In the genomic region with DNA sequence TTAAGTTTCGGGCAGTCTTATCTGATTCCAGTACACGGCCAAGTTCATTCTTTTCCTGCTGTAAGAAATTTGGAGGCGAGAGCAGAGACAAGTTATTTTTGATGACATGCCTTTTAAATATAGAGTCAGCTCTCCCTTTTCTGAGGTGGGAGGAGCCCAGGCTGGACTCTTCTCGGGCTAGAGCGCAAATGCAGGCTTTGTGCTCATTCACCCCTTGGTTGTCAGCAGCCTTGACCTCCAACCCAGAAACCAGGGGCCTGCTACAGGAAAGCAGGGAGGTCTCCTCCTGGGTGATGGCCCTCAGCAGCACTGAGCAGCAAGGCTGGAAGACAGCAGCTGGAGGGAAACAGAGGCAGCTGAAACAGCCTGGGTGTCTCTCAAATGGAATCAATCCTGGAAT, we compare ENCODE assay signal across 20 cellular contexts. TPM values are rescaled to one million over a fixed set of nuclear protein-coding genes. Genes with fewer than 3 reads are reported as not detected.
DNase-seq lines count a peak whose midpoint lies in the region; ATAC-seq, FAIRE-seq and TF ChIP-seq lines count a peak whose summit lies in the region.
"Had no signal": no experiment of that assay in that cellular context is flagged by ENCODE, and none has a peak within 500 bp of the region (broad histone marks: within the 10 kb centered on the region; RNA-seq: fewer than 3 reads in every experiment).

No MANE protein-coding gene starts in this region.

- H4K20me1 ChIP-seq in K562 (replicated peaks; ENCODE audit: control insufficient read depth, insufficient read depth, low read length), result no peaks in the 10 kb centered on the region

- in situ Hi-C loops in K562 (cut with MboI), result no loop called here

- H3K4me2 ChIP-seq in K562 (ENCODE audit: insufficient read depth, low read length), result no peak overlapping the region
- H3K4me2 ChIP-seq: A549, GM23338 had no signal

- no TSS peak for BruUV-seq in K562 (replicated peaks; lab: Mats Ljungman, UMichigan)

- no peak for TF ChIP-seq EP300 in K562 (IDR thresholded peaks at IDR 0.05; ENCODE audit: low read length)

- H3K27me3 ChIP-seq in K562 (ENCODE audit: control insufficient read depth in 2 of 2, insufficient read depth in 2 of 2, low read length in 2 of 2), result peaks cover 24 to 57% of the 10 kb centered on the region in 2 experiments
- H3K27me3 ChIP-seq in psoas muscle (ENCODE audit: insufficient read depth in 3 of 3, low read length in 2 of 3), result no peaks in the 10 kb centered on the region

- intact Hi-C loops in Right ventricle myocardium inferior (cut with DNase I), result no loop called here
- intact Hi-C loops in cardiac septum (cut with DNase I), result no loop called here
- intact Hi-C loops in K562 (cut with micrococcal nuclease), result no loop called here
- intact Hi-C loops in left ventricle myocardium superior (cut with micrococcal nuclease), result no loop called here
- intact Hi-C loops in psoas muscle (cut with DNase I), result no loop called here
- intact Hi-C loops in activated T-helper 1 cell treated with anti-CD3 and anti-CD28 coated beads, Interleukin-12 subunit alpha, Interleukin-12 subunit beta, Interleukin-2, Interleukin-4 antibody, amounts not matched to agents 30 ng/mL and 10 ng/mL and 1 ng/mL, durations not matched to agents 14 hours and 24 hours and 36 hours (cut with micrococcal nuclease), result no loop called here

- H3K9ac ChIP-seq in K562 (ENCODE audit: insufficient read depth in 1 of 2, low read depth in 2 of 2, low read length in 2 of 2), result no peak overlapping the region

- no peak for TF ChIP-seq POLR2A in K562 (conservative IDR thresholded peaks at IDR 0.05)

- H3K9me3 ChIP-seq in K562 (replicated peaks; ENCODE audit: control insufficient read depth, insufficient read depth, low read depth, low read length), result peaks cover 6% of the 10 kb centered on the region
- no peaks in the 10 kb centered on the region for H3K9me3 ChIP-seq in psoas muscle
- H3K9me3 ChIP-seq: A549, Caco-2 had no signal

- no peaks in the 10 kb centered on the region for H3K36me3 ChIP-seq in K562 (ENCODE audit: control insufficient read depth, insufficient read depth, low read length)
- no peaks in the 10 kb centered on the region for H3K36me3 ChIP-seq in psoas muscle (ENCODE audit: insufficient read depth in 1 of 2, low read depth in 1 of 2)

- H3K27ac Mint-ChIP-seq in activated T-helper 1 cell treated with anti-CD3 and anti-CD28 coated beads, Interleukin-12 subunit alpha, Interleukin-12 subunit beta, Interleukin-2, Interleukin-4 antibody, amounts not matched to agents 30 ng/mL and 10 ng/mL and 1 ng/mL, durations not matched to agents 14 hours and 24 hours and 36 hours, result no peak overlapping the region
- H3K27ac Mint-ChIP-seq: CD4-positive, alpha-beta T cell; GM23338 had no signal

- H3K4me3 Mint-ChIP-seq in activated T-helper 1 cell treated with anti-CD3 and anti-CD28 coated beads, Interleukin-12 subunit alpha, Interleukin-12 subunit beta, Interleukin-2, Interleukin-4 antibody, amounts not matched to agents 30 ng/mL and 10 ng/mL and 1 ng/mL, durations not matched to agents 14 hours and 24 hours and 36 hours, result no peak overlapping the region
- H3K4me3 Mint-ChIP-seq: CD4-positive, alpha-beta T cell; GM23338 had no signal

- H3K4me1 ChIP-seq in K562 (replicated peaks in 1 of 2; ENCODE audit: control insufficient read depth in 2 of 2, insufficient read depth in 2 of 2, low read length in 2 of 2) (no peaks in the 10 kb centered on the region), psoas muscle (no peaks in the 10 kb centered on the region)
- H3K4me1 ChIP-seq: A549, Caco-2 had no signal

- CTCF ChIA-PET in K562 (lab: Yijun Ruan, JAX; ENCODE audit: low intra/inter-chr PET ratio), result interaction anchor here (0.8 kb wide), 1 partner anchor 47 kb away, joined by 3 read pairs; no protein-coding TSS in a partner anchor

- peak; percentile 23 for FAIRE-seq in K562 (lab: Jason Lieb, UNC)
- FAIRE-seq: A549, D721Med, G401.6, GM12892, GM18507, H54 had no signal

- H3K9me1 ChIP-seq in K562 (ENCODE audit: control insufficient read depth, insufficient read depth, low read length), result no peaks in the 10 kb centered on the region

- ATAC-seq in Right ventricle myocardium inferior (peak; percentile 53), K562 (no peak), left ventricle myocardium superior (peak; percentile 81), psoas muscle (peak; percentile 28 to 76 (median 42))
- ATAC-seq: GM23338 had no signal

- DNase-seq in Right ventricle myocardium inferior (ENCODE audit: missing footprints) (no peak), cardiac septum (ENCODE audit: low spot score) (no peak), K562 (ENCODE audit: extremely low read depth in 1 of 4, low spot score in 3 of 4) (no peak), left ventricle myocardium superior (no peak), psoas muscle (no peak), NCI-H2171 treated with DMSO at 0.1 percent for 48 hours (lab: John Stamatoyannopoulos, UW) (no peak)
- no peak for DNase-seq in activated T-helper 1 cell treated with anti-CD3 and anti-CD28 coated beads, Interleukin-12 subunit alpha, Interleukin-12 subunit beta, Interleukin-2, Interleukin-4 antibody, amounts not matched to agents 30 ng/mL and 10 ng/mL and 1 ng/mL, durations not matched to agents 14 hours and 24 hours and 36 hours (ENCODE audit: low spot score)
- DNase-seq: AML-193; CD4-positive, alpha-beta T cell; HCEC 1CT had no signal

- no peak overlapping the region for H3K4me3 ChIP-seq in K562
- no peak overlapping the region for H3K4me3 ChIP-seq in psoas muscle
- H3K4me3 ChIP-seq: A549, GM23338 had no signal

- TF ChIP-seq RAD21 in K562 (CRISPR knock-in tag; conservative IDR thresholded peaks at IDR 0.05 in 1 of 2, IDR thresholded peaks at IDR 0.05 in 1 of 2), result no peak

- H3K4me1 Mint-ChIP-seq in activated T-helper 1 cell treated with anti-CD3 and anti-CD28 coated beads, Interleukin-12 subunit alpha, Interleukin-12 subunit beta, Interleukin-2, Interleukin-4 antibody, amounts not matched to agents 30 ng/mL and 10 ng/mL and 1 ng/mL, durations not matched to agents 14 hours and 24 hours and 36 hours (ENCODE audit: low read depth), result no peaks in the 10 kb centered on the region

- H3K79me2 ChIP-seq in K562 (ENCODE audit: control insufficient read depth, insufficient read depth, low read length), result no peaks in the 10 kb centered on the region

- WGBS in K562 (ENCODE audit: insufficient coverage, low coverage, missing lambda C conversion rate), result 13% methylated on average over 5 of the region's 5 CpGs
- WGBS in psoas muscle, 3 donors, result 43 to 73% (median 53%) methylated on average over 5 of the region's 5 CpGs

- no peak overlapping the region for H3K27ac ChIP-seq in K562 (ENCODE audit: extremely low read depth, low read depth, low read length)
- no peak overlapping the region for H3K27ac ChIP-seq in psoas muscle
- H3K27ac ChIP-seq: 22Rv1, A549, C4-2B had no signal

- TF ChIP-seq CTCF in K562 (IDR thresholded peaks at IDR 0.05 in 2 of 3, conservative IDR thresholded peaks at IDR 0.05 in 1 of 3; ENCODE audit: insufficient read depth in 2 of 3, low read depth in 1 of 3, low read length in 3 of 3) (no peak), psoas muscle (IDR thresholded peaks at IDR 0.05) (no peak)

- POLR2A ChIA-PET in K562 (lab: Yijun Ruan, JAX), result interaction anchor here (1.7 kb wide), 1 partner anchor 14 kb away, joined by 6 read pairs; no protein-coding TSS in a partner anchor

- H3K27me3 Mint-ChIP-seq in activated T-helper 1 cell treated with anti-CD3 and anti-CD28 coated beads, Interleukin-12 subunit alpha, Interleukin-12 subunit beta, Interleukin-2, Interleukin-4 antibody, amounts not matched to agents 30 ng/mL and 10 ng/mL and 1 ng/mL, durations not matched to agents 14 hours and 24 hours and 36 hours (ENCODE audit: insufficient read depth), result peaks cover 2% of the 10 kb centered on the region
- H3K27me3 Mint-ChIP-seq: CD4-positive, alpha-beta T cell had no signal

- H2AFZ ChIP-seq in K562 (ENCODE audit: low read depth, low read length), result no peak overlapping the region
- H2AFZ ChIP-seq: GM23338 had no signal

- peaks cover 8% of the 10 kb centered on the region for H3K9me3 Mint-ChIP-seq in activated T-helper 1 cell treated with anti-CD3 and anti-CD28 coated beads, Interleukin-12 subunit alpha, Interleukin-12 subunit beta, Interleukin-2, Interleukin-4 antibody, amounts not matched to agents 30 ng/mL and 10 ng/mL and 1 ng/mL, durations not matched to agents 14 hours and 24 hours and 36 hours
- H3K9me3 Mint-ChIP-seq: CD4-positive, alpha-beta T cell had no signal

- no peaks in the 10 kb centered on the region for H3K36me3 Mint-ChIP-seq in activated T-helper 1 cell treated with anti-CD3 and anti-CD28 coated beads, Interleukin-12 subunit alpha, Interleukin-12 subunit beta, Interleukin-2, Interleukin-4 antibody, amounts not matched to agents 30 ng/mL and 10 ng/mL and 1 ng/mL, durations not matched to agents 14 hours and 24 hours and 36 hours (ENCODE audit: low read depth)

TF ChIP-seq in K562, 482 proteins besides CTCF, POLR2A, EP300 and RAD21 (continues in another document):
- TF ChIP-seq KDM2B (CRISPR knock-in tag; IDR thresholded peaks at IDR 0.05), result no peak
- no peak for TF ChIP-seq ZNF316 (IDR thresholded peaks at IDR 0.05)
- TF ChIP-seq ZNF134 (CRISPR knock-in tag; conservative IDR thresholded peaks at IDR 0.05), result no peak

RNA-seq across cellular contexts. Expression of a gene that starts 28.0 kb away (rescaled TPM):
- total RNA-seq in Right ventricle myocardium inferior, result 150 TPM
- 123 TPM for total RNA-seq in cardiac septum
- 61.5 and 71.7 TPM in 2 replicates for total RNA-seq in K562 (2011; cell fraction: chromatin; rRNA removed; ENCODE audit: low replicate concordance)
- 29.9 and 41.3 TPM in 2 replicates for total RNA-seq in K562 (2011; cell fraction: nucleolus; rRNA removed)
- 42.9 and 50.0 TPM in 2 replicates for total RNA-seq in K562 (2011; cell fraction: nucleoplasm; rRNA removed)
- total RNA-seq in K562 (2014; rRNA removed), result 142 and 150 TPM in 2 replicates
- 157 and 171 TPM in 2 replicates for total RNA-seq in K562 (2014; rRNA removed; fragmentation: Illumina TruSeq; extraction: Trizol)
- 141 and 142 TPM in 2 replicates for total RNA-seq in K562 (2015; rRNA removed; fragmentation: Illumina TruSeq; extraction: Trizol)
- 101 and 104 TPM in 2 replicates for total RNA-seq in K562 (2021)
- 62.1 and 80.7 TPM in 2 replicates for polyA plus RNA-seq in K562 (2011; rRNA removed)
- polyA plus RNA-seq in K562 (2011; cell fraction: cytosol; rRNA removed), result 51.6 and 74.1 TPM in 2 replicates
- 59.0 and 69.0 TPM in 2 replicates for polyA plus RNA-seq in K562 (2011; cell fraction: nucleus; rRNA removed)
- 92.5 and 178 TPM in 2 replicates for polyA plus RNA-seq in K562 (2012)
- polyA plus RNA-seq in K562 (2014; fragmentation: Illumina TruSeq; extraction: Trizol), result 179 and 228 TPM in 2 replicates
- 100 to 1,000 TPM; 332 to 377 TPM for polyA plus RNA-seq in K562 (2014; fragmentation: Nextera tagmentation; extraction: Ambion mirVana)
- 88.9 and 114 TPM in 2 replicates for polyA plus RNA-seq in K562 (2014; rRNA removed)
- polyA minus RNA-seq in K562 (2011; rRNA and poly(A)+ RNA removed), result 134 and 145 TPM in 2 replicates
- 41.0 and 57.7 TPM in 2 replicates for polyA minus RNA-seq in K562 (2011; cell fraction: cytosol; rRNA and poly(A)+ RNA removed)
- polyA minus RNA-seq in K562 (2011; cell fraction: nucleus; rRNA and poly(A)+ RNA removed), result 22.3 and 36.7 TPM in 2 replicates
- 157 TPM for total RNA-seq in left ventricle myocardium superior
- 100 to 1,000 TPM in 3 of 4 donors, 10 to 100 TPM in 1; 77.3 to 118 (median 111) TPM for total RNA-seq in psoas muscle
- 100 to 1,000 TPM in 1 of 3 donors, 10 to 100 TPM in 2; 58.2 to 122 (median 90.4) TPM for polyA plus RNA-seq in psoas muscle
- total RNA-seq in activated T-helper 1 cell treated with anti-CD3 and anti-CD28 coated beads, Interleukin-12 subunit alpha, Interleukin-12 subunit beta, Interleukin-2, Interleukin-4 antibody, amounts not matched to agents 30 ng/mL and 10 ng/mL and 1 ng/mL, durations not matched to agents 14 hours and 24 hours and 36 hours, result 12.5 and 13.4 TPM in 2 replicates
